In genomic region chr14:20690848-20691640, GRCh38 we compare ENCODE assay signal across 8 cellular contexts. TPM values are rescaled to one million over a fixed set of nuclear protein-coding genes. Genes with fewer than 3 reads are reported as not detected.
A peak's percentile ranks its signal among the peaks of the same experiment; 100 is the strongest.
DNase-seq lines count a peak whose midpoint lies in the region; ATAC-seq and TF ChIP-seq lines count a peak whose summit lies in the region.

No MANE protein-coding gene starts in this region.

- H3K36me3 ChIP-seq in KMS-11 (ENCODE audit: insufficient read depth) (no peaks in the 10 kb centered on the region), trophoblast cell (ENCODE audit: control insufficient read depth in 1 of 2, insufficient read depth in 2 of 2, low read length in 2 of 2) (no peaks in the 10 kb centered on the region)

- no peak overlapping the region for H3K23ac ChIP-seq in trophoblast cell (ENCODE audit: low read length)

- H2BK12ac ChIP-seq in trophoblast cell (ENCODE audit: low read length): no peak overlapping the region

- peak; percentile 69 for TF ChIP-seq CTCF in KMS-11 (conservative IDR thresholded peaks at IDR 0.05; ENCODE audit: low read depth, low read length)

- H3K14ac ChIP-seq in trophoblast cell (ENCODE audit: low read length): no peak overlapping the region

- no peaks in the 10 kb centered on the region for H4K20me1 ChIP-seq in KMS-11 (ENCODE audit: insufficient read depth)

- H3K4me1 ChIP-seq in KMS-11 (ENCODE audit: low read depth, poor library complexity, severe bottlenecking) (peaks cover 12% of the 10 kb centered on the region), trophoblast cell (ENCODE audit: control insufficient read depth in 1 of 2, insufficient read depth in 2 of 2, low read length in 2 of 2) (no peaks in the 10 kb centered on the region)

- no peak overlapping the region for H2AK5ac ChIP-seq in trophoblast cell (ENCODE audit: low read length)

- H3K9me3 ChIP-seq in trophoblast cell (ENCODE audit: insufficient read depth, low read depth, low read length): no peaks in the 10 kb centered on the region

- peak; percentile 81 for ATAC-seq in GM18867 (IDR thresholded peaks at IDR 0.05; ENCODE audit: unreplicated experiment)
- peak; percentile 67 to 74 for ATAC-seq in activated naive CD4-positive, alpha-beta T cell treated with anti-CD3 and anti-CD28 coated beads, Interleukin-2, amount 50 U/mL, for 72 hours

- H2BK5ac ChIP-seq in trophoblast cell (ENCODE audit: low read depth, low read length, poor library complexity): no peak overlapping the region

- no peak overlapping the region for H3K4me3 ChIP-seq in KMS-11 (IDR thresholded peaks at IDR 0.05; ENCODE audit: insufficient read depth, low read depth, low read length)
- H3K4me3 ChIP-seq in trophoblast cell (ENCODE audit: low read depth, low read length): no peak overlapping the region

- H3K79me2 ChIP-seq in KMS-11 (ENCODE audit: insufficient read depth, low read depth) (no peaks in the 10 kb centered on the region), trophoblast cell (ENCODE audit: control insufficient read depth, insufficient read depth, low read length, poor library complexity) (no peaks in the 10 kb centered on the region)

- H3K4ac ChIP-seq in trophoblast cell (ENCODE audit: low read depth, low read length): no peak overlapping the region

- no peaks in the 10 kb centered on the region for H3K36me3 Mint-ChIP-seq in activated naive CD4-positive, alpha-beta T cell treated with anti-CD3 and anti-CD28 coated beads, Interleukin-2, amount 50 U/mL, for 72 hours

- no peak overlapping the region for H4K12ac ChIP-seq in trophoblast cell (ENCODE audit: low read depth, low read length)

- no peak overlapping the region for H2BK120ac ChIP-seq in trophoblast cell (ENCODE audit: insufficient read depth, low read length, poor library complexity)

- H3K27me3 ChIP-seq in KMS-11 (ENCODE audit: insufficient read depth, low read depth) (no peaks in the 10 kb centered on the region), trophoblast cell (ENCODE audit: insufficient read depth, low read length) (no peaks in the 10 kb centered on the region)

- DNase-seq in C1 segment of cervical spinal cord (lab: John Stamatoyannopoulos, UW) (peak in 11 of 14 donors; percentile 1 to 66 (median 15)), OCI-M2 (lab: John Stamatoyannopoulos, UW; ENCODE audit: unreplicated experiment) (peak; percentile 53), glomerular visceral epithelial cell (ENCODE audit: extremely low spot score) (peak; percentile 71), trophoblast cell (peak; percentile 50 to 88), mesenteric fat pad (ENCODE audit: low spot score) (no peak)
- peak in 1 of 2 donors; percentile 36 for DNase-seq in activated naive CD4-positive, alpha-beta T cell treated with anti-CD3 and anti-CD28 coated beads, Interleukin-2, amount 50 U/mL, for 72 hours (ENCODE audit: low spot score in 2 of 2)

- no peak overlapping the region for H4K91ac ChIP-seq in trophoblast cell (ENCODE audit: low read depth, low read length)

- H3K9ac ChIP-seq in KMS-11 (no peak overlapping the region), trophoblast cell (ENCODE audit: low read length) (no peak overlapping the region)

- H3K4me2 ChIP-seq in KMS-11: peak overlapping the region; percentile 11; the same call in 1 of the 2 replicates
- no peak overlapping the region for H3K4me2 ChIP-seq in trophoblast cell (ENCODE audit: low read length)

- H3K18ac ChIP-seq in trophoblast cell (ENCODE audit: low read length): no peak overlapping the region

- no peak overlapping the region for H3K27ac Mint-ChIP-seq in activated naive CD4-positive, alpha-beta T cell treated with anti-CD3 and anti-CD28 coated beads, Interleukin-2, amount 50 U/mL, for 72 hours

- WGBS in trophoblast cell (ENCODE audit: extremely low coverage, insufficient coverage, insufficient read length): no CpG with 5 or more reads among the region's 9 CpGs

- H3K27ac ChIP-seq in KMS-11 (no peak overlapping the region), trophoblast cell (ENCODE audit: low read depth, low read length) (no peak overlapping the region)

- H2AFZ ChIP-seq in KMS-11 (ENCODE audit: low read depth) (peak overlapping the region; percentile 35), trophoblast cell (ENCODE audit: insufficient read depth, low read length, poor library complexity) (no peak overlapping the region)

- no peaks in the 10 kb centered on the region for H3K9me3 Mint-ChIP-seq in activated naive CD4-positive, alpha-beta T cell treated with anti-CD3 and anti-CD28 coated beads, Interleukin-2, amount 50 U/mL, for 72 hours

- no peaks in the 10 kb centered on the region for H3K79me1 ChIP-seq in trophoblast cell (ENCODE audit: low read length)

- H4K8ac ChIP-seq in trophoblast cell (ENCODE audit: low read depth, low read length): no peak overlapping the region

RNA-seq across cellular contexts. Expression of gene ANG, which starts 2.5 kb away (rescaled TPM):
- total RNA-seq in activated naive CD4-positive, alpha-beta T cell treated with anti-CD3 and anti-CD28 coated beads, Interleukin-2, amount 50 U/mL, for 72 hours: 1 to 10 TPM in 1 of 2 donors, under 1 TPM in 1; 0.48 to 4.1 TPM
- 2.5 and 3.4 TPM in 2 replicates for polyA plus RNA-seq in trophoblast cell (2013)
- 38.9 TPM for total RNA-seq in mesenteric fat pad

RNA-seq across cellular contexts. Expression of gene RNASE4, which starts 6.7 kb away (rescaled TPM):
- total RNA-seq in activated naive CD4-positive, alpha-beta T cell treated with anti-CD3 and anti-CD28 coated beads, Interleukin-2, amount 50 U/mL, for 72 hours: under 1 TPM; 0.23 to 0.60 TPM
- polyA plus RNA-seq in trophoblast cell (2013): 3.7 and 4.6 TPM in 2 replicates
- total RNA-seq in mesenteric fat pad: 67.0 TPM

RNA-seq across cellular contexts. Expression of gene OR6S1, which starts 49.6 kb away (rescaled TPM):
- not detected for total RNA-seq in activated naive CD4-positive, alpha-beta T cell treated with anti-CD3 and anti-CD28 coated beads, Interleukin-2, amount 50 U/mL, for 72 hours
- polyA plus RNA-seq in trophoblast cell (2013): not detected in 2 replicates
- not detected for total RNA-seq in mesenteric fat pad

RNA-seq across cellular contexts. Expression of gene EDDM3A, which starts 54.6 kb away (rescaled TPM):
- not detected for total RNA-seq in activated naive CD4-positive, alpha-beta T cell treated with anti-CD3 and anti-CD28 coated beads, Interleukin-2, amount 50 U/mL, for 72 hours
- 0.11 TPM in 2 replicates for polyA plus RNA-seq in trophoblast cell (2013)
- total RNA-seq in mesenteric fat pad: not detected

Comparison
In these comparisons a context has a peak if more than half of its experiments do, and no peak if none do; other contexts are left out.
1. RNA of gene RNASE4, which starts 6.7 kb away (total RNA-seq): 67.0 TPM in mesenteric fat pad (single experiment); 0.23 to 0.60 TPM in activated naive CD4-positive, alpha-beta T cell treated with anti-CD3 and anti-CD28 coated beads, Interleukin-2, amount 50 U/mL, for 72 hours; every median in the first group is over 10 times any median in the second.